ENCODE assay signal across 21 cellular contexts in genomic region chr2:24016376-24016761, GRCh38. TPM values are rescaled to one million over a fixed set of nuclear protein-coding genes. Genes with fewer than 3 reads are reported as not detected.
A peak's percentile ranks its signal among the peaks of the same experiment; 100 is the strongest.
DNase-seq lines count a peak whose midpoint lies in the region; ATAC-seq, FAIRE-seq and TF ChIP-seq lines count a peak whose summit lies in the region.
"Had no signal": no experiment of that assay in that cellular context is flagged by ENCODE, and none has a peak within 500 bp of the region (broad histone marks: within the 10 kb centered on the region; RNA-seq: fewer than 3 reads in every experiment).

No MANE protein-coding gene starts in this region.

- WGBS in upper lobe of left lung, 2 donors = 98% methylated on average over 9 of the region's 9 CpGs; no CpG with 5 or more reads in 1 of the 2 donors
- WGBS in sigmoid colon, 2 donors = 85 to 87% methylated on average over 9 of the region's 9 CpGs

- no peak for TF ChIP-seq EP300 in upper lobe of left lung (IDR thresholded peaks at IDR 0.05)
- TF ChIP-seq EP300 in sigmoid colon (IDR thresholded peaks at IDR 0.05) = no peak

- FAIRE-seq in endothelial cell of umbilical vein (lab: Jason Lieb, UNC) = peak; percentile 28
- FAIRE-seq: pancreas had no signal

- no TSS peak for BruUV-seq in MCF 10A (replicated peaks; lab: Mats Ljungman, UMichigan)
- no TSS peak for BruUV-seq in Panc1 (replicated peaks; lab: Mats Ljungman, UMichigan)
- BruUV-seq in endothelial cell of umbilical vein (replicated peaks; lab: Mats Ljungman, UMichigan) = no TSS peak

- no peaks in the 10 kb centered on the region for H3K9me3 ChIP-seq in breast epithelium
- no peaks in the 10 kb centered on the region for H3K9me3 ChIP-seq in Panc1 (ENCODE audit: control insufficient read depth, insufficient read depth, low read depth, low read length)
- H3K9me3 ChIP-seq in endothelial cell of umbilical vein (replicated peaks; ENCODE audit: control insufficient read depth, insufficient read depth, low read length) = no peaks in the 10 kb centered on the region
- no peaks in the 10 kb centered on the region for H3K9me3 ChIP-seq in upper lobe of left lung
- no peaks in the 10 kb centered on the region for H3K9me3 ChIP-seq in sigmoid colon
- H3K9me3 ChIP-seq: BE2C, esophagus muscularis mucosa, pancreas, tibial artery had no signal

- CTCF ChIA-PET in MCF 10A (lab: Yijun Ruan, JAX) (interaction anchor here (0.5 to 1.0 kb wide), 3 partner anchors 15 to 1352 kb away, joined by 3 to 5 read pairs (median 4); no protein-coding TSS in a partner anchor), Panc1 (lab: Charles Lee) (no interaction called here), endothelial cell of umbilical vein (lab: Charles Lee) (interaction anchor here (1.6 to 1.9 kb wide), 2 partner anchors 90 to 192 kb away, joined by 5 to 7 read pairs; partner anchors contain the start of gene ATAD2B)

- no peak for TF ChIP-seq CTCF in MCF 10A (IDR thresholded peaks at IDR 0.05; ENCODE audit: unreplicated experiment)
- TF ChIP-seq CTCF in breast epithelium (IDR thresholded peaks at IDR 0.05) = no peak
- TF ChIP-seq CTCF in Panc1 (IDR thresholded peaks at IDR 0.05) = no peak
- no peak for TF ChIP-seq CTCF in endothelial cell of umbilical vein (IDR thresholded peaks at IDR 0.05; ENCODE audit: extremely low read depth in 1 of 2, insufficient read depth in 1 of 2, low read depth in 1 of 2, low read length in 2 of 2)
- TF ChIP-seq CTCF in upper lobe of left lung (IDR thresholded peaks at IDR 0.05) = no peak
- no peak for TF ChIP-seq CTCF in sigmoid colon (IDR thresholded peaks at IDR 0.05)

- H3K27ac ChIP-seq in breast epithelium (peak overlapping the region in 1 of 2 donors; percentile 38), Panc1 (ENCODE audit: low read length) (peak overlapping the region; percentile 76), endothelial cell of umbilical vein (ENCODE audit: insufficient read depth, low read depth, low read length) (peak overlapping the region; percentile 94), upper lobe of left lung (no peak overlapping the region), sigmoid colon (no peak overlapping the region)
- H3K27ac ChIP-seq: esophagus muscularis mucosa, HL-60, pancreas, tibial artery, VCaP had no signal

- H3K4me1 ChIP-seq in breast epithelium (no peaks in the 10 kb centered on the region), Panc1 (ENCODE audit: control insufficient read depth, insufficient read depth, low read length) (peaks cover 29% of the 10 kb centered on the region), endothelial cell of umbilical vein (ENCODE audit: control insufficient read depth, extremely low read depth, insufficient read depth, low read length) (peaks cover 24% of the 10 kb centered on the region), upper lobe of left lung (no peaks in the 10 kb centered on the region), sigmoid colon (no peaks in the 10 kb centered on the region)
- H3K4me1 ChIP-seq: BE2C, esophagus muscularis mucosa, pancreas, tibial artery had no signal

- H2AFZ ChIP-seq in endothelial cell of umbilical vein (ENCODE audit: low read depth, low read length) = peak overlapping the region; percentile 36

- POLR2A ChIA-PET in MCF 10A (lab: Yijun Ruan, JAX) = interaction anchor here (1.0 to 1.6 kb wide), 4 partner anchors 31 to 68 kb away, joined by 3 to 9 read pairs (median 8); partner anchors contain the start of genes FKBP1B, TP53I3 and WDCP
- POLR2A ChIA-PET in Panc1 (lab: Charles Lee) = no interaction called here
- POLR2A ChIA-PET in endothelial cell of umbilical vein (lab: Charles Lee) = no interaction called here

- H3K4me3 ChIP-seq in breast epithelium = no peak overlapping the region
- no peak overlapping the region for H3K4me3 ChIP-seq in Panc1 (ENCODE audit: low read depth in 2 of 2, low read length in 2 of 2)
- H3K4me3 ChIP-seq in endothelial cell of umbilical vein (replicated peaks in 1 of 3; ENCODE audit: insufficient read depth in 1 of 3, low read depth in 1 of 3, low read length in 3 of 3) = no peak overlapping the region
- H3K4me3 ChIP-seq in upper lobe of left lung = no peak overlapping the region
- no peak overlapping the region for H3K4me3 ChIP-seq in sigmoid colon
- H3K4me3 ChIP-seq: esophagus muscularis mucosa, pancreas, tibial artery had no signal

- no peaks in the 10 kb centered on the region for H3K9me3 Mint-ChIP-seq in MCF 10A (ENCODE audit: unreplicated experiment)
- H3K9me3 Mint-ChIP-seq: activated CD4-positive, alpha-beta memory T cell treated with anti-CD3 and anti-CD28 coated beads for 36 hours; central memory CD8-positive, alpha-beta T cell; stimulated activated naive B cell treated with anti-CD40 and anti-IgM and Interleukin-4, amounts not matched to agents 10 μg/mL and 1 μg/mL and 100 μg/mL, for 72 hours had no signal

- H3K9ac ChIP-seq in endothelial cell of umbilical vein (replicated peaks; ENCODE audit: extremely low read depth, insufficient read depth, low read length) = peak overlapping the region; percentile 15

- H3K27ac Mint-ChIP-seq in MCF 10A (ENCODE audit: low read depth, unreplicated experiment) = peak overlapping the region; percentile 81
- H3K27ac Mint-ChIP-seq: activated CD4-positive, alpha-beta memory T cell treated with anti-CD3 and anti-CD28 coated beads for 36 hours; stimulated activated naive B cell treated with anti-CD40 and anti-IgM and Interleukin-4, amounts not matched to agents 10 μg/mL and 1 μg/mL and 100 μg/mL, for 72 hours had no signal

- H3K27me3 Mint-ChIP-seq in MCF 10A (ENCODE audit: insufficient read depth, unreplicated experiment) = no peaks in the 10 kb centered on the region

- intact Hi-C loops in MCF 10A (cut with micrococcal nuclease) (no loop called here), breast epithelium (cut with DNase I; ENCODE audit: low total_unique reads) (no loop called here), Panc1 (cut with micrococcal nuclease; ENCODE audit: unreplicated experiment) (no loop called here), endothelial cell of umbilical vein (cut with micrococcal nuclease) (no loop called here), sigmoid colon (cut with DNase I) (no loop called here)

- no peaks in the 10 kb centered on the region for H3K9me1 ChIP-seq in endothelial cell of umbilical vein (replicated peaks; ENCODE audit: control insufficient read depth, extremely low read depth, insufficient read depth, low read length)

- H3K4me2 ChIP-seq in endothelial cell of umbilical vein (ENCODE audit: insufficient read depth, low read length) = peak overlapping the region; percentile 31

- no peak for TF ChIP-seq POLR2A in breast epithelium (IDR thresholded peaks at IDR 0.05)
- no peak for TF ChIP-seq POLR2A in endothelial cell of umbilical vein (IDR thresholded peaks at IDR 0.05; ENCODE audit: low read depth, low read length)
- no peak for TF ChIP-seq POLR2A in upper lobe of left lung (IDR thresholded peaks at IDR 0.05)
- TF ChIP-seq POLR2A in sigmoid colon (IDR thresholded peaks at IDR 0.05) = no peak

- no peak overlapping the region for H3K4me3 Mint-ChIP-seq in MCF 10A (ENCODE audit: unreplicated experiment)
- H3K4me3 Mint-ChIP-seq: activated CD4-positive, alpha-beta memory T cell treated with anti-CD3 and anti-CD28 coated beads for 36 hours; central memory CD8-positive, alpha-beta T cell; stimulated activated naive B cell treated with anti-CD40 and anti-IgM and Interleukin-4, amounts not matched to agents 10 μg/mL and 1 μg/mL and 100 μg/mL, for 72 hours had no signal

- H3K27me3 ChIP-seq in breast epithelium (no peaks in the 10 kb centered on the region), Panc1 (ENCODE audit: control insufficient read depth, insufficient read depth, low read length) (no peaks in the 10 kb centered on the region), endothelial cell of umbilical vein (ENCODE audit: control insufficient read depth in 2 of 2, insufficient read depth in 2 of 2, low read length in 2 of 2) (no peaks in the 10 kb centered on the region), upper lobe of left lung (no peaks in the 10 kb centered on the region), sigmoid colon (peaks cover 0 to 15% (median 0%) of the 10 kb centered on the region in 3 donors)
- H3K27me3 ChIP-seq: BE2C, pancreas had no signal

- H4K20me1 ChIP-seq in endothelial cell of umbilical vein (replicated peaks; ENCODE audit: control insufficient read depth, extremely low read depth, insufficient read depth, low read length) = no peaks in the 10 kb centered on the region

- H3K4me1 Mint-ChIP-seq in MCF 10A (ENCODE audit: insufficient read depth, unreplicated experiment) = peaks cover 20% of the 10 kb centered on the region

- dilution Hi-C loops in endothelial cell of umbilical vein (cut with MboI; ENCODE audit: extremely low pct_ligation_motif_present, low sequenced_read_pairs) = no loop called here

- H3K36me3 Mint-ChIP-seq in MCF 10A (ENCODE audit: insufficient read depth, unreplicated experiment) = no peaks in the 10 kb centered on the region
- H3K36me3 Mint-ChIP-seq: activated CD4-positive, alpha-beta memory T cell treated with anti-CD3 and anti-CD28 coated beads for 36 hours had no signal

- peak; percentile 52 for DNase-seq in MCF 10A (ENCODE audit: unreplicated experiment)
- DNase-seq in breast epithelium (ENCODE audit: low spot score in 2 of 2) = no peak
- DNase-seq in Panc1 (ENCODE audit: low read depth, low spot score) = no peak
- DNase-seq in endothelial cell of umbilical vein (ENCODE audit: low read depth, low spot score) = no peak
- DNase-seq in upper lobe of left lung = peak in 1 of 2 donors; percentile 71
- DNase-seq in hepatic stellate cell (ENCODE audit: low spot score) = no peak
- DNase-seq in sigmoid colon = no peak
- DNase-seq: activated CD4-positive, alpha-beta memory T cell treated with anti-CD3 and anti-CD28 coated beads for 36 hours; activated naive CD4-positive, alpha-beta T cell; amygdala; BE2C; NCI-H187 treated with DMSO at 0.1 percent for 48 hours; NCI-H748 treated with DMSO at 0.1 percent for 48 hours; stimulated activated naive B cell treated with anti-CD40 and anti-IgM and Interleukin-4, amounts not matched to agents 10 μg/mL and 1 μg/mL and 100 μg/mL, for 72 hours; tibial artery had no signal

- ATAC-seq in Panc1 (peak; percentile 25), upper lobe of left lung (ENCODE audit: low FRiP score in 2 of 2) (peak; percentile 16 to 25), HG02678 (IDR thresholded peaks at IDR 0.05; ENCODE audit: unreplicated experiment) (no peak)
- ATAC-seq: stimulated activated naive B cell treated with anti-CD40 and anti-IgM and Interleukin-4, amounts not matched to agents 10 μg/mL and 1 μg/mL and 100 μg/mL, for 72 hours had no signal

- in situ Hi-C loops in Panc1 (cut with HindIII; ENCODE audit: low pct_unique_long_range_greater_than_20kb, low sequenced_read_pairs) = no loop called here

- no peaks in the 10 kb centered on the region for H3K79me2 ChIP-seq in endothelial cell of umbilical vein (ENCODE audit: control insufficient read depth, insufficient read depth, low read length)

- H3K36me3 ChIP-seq in breast epithelium = no peaks in the 10 kb centered on the region
- no peaks in the 10 kb centered on the region for H3K36me3 ChIP-seq in Panc1 (ENCODE audit: control insufficient read depth, insufficient read depth, low read length)
- H3K36me3 ChIP-seq in endothelial cell of umbilical vein (ENCODE audit: control insufficient read depth in 2 of 2, extremely low read depth in 1 of 2, insufficient read depth in 2 of 2, low read length in 2 of 2) = no peaks in the 10 kb centered on the region
- H3K36me3 ChIP-seq in upper lobe of left lung = no peaks in the 10 kb centered on the region
- no peaks in the 10 kb centered on the region for H3K36me3 ChIP-seq in sigmoid colon
- H3K36me3 ChIP-seq: BE2C, esophagus muscularis mucosa, pancreas had no signal

RNA-seq across cellular contexts. Expression of gene MFSD2B, which starts 6.5 kb away (rescaled TPM):
- total RNA-seq in MCF 10A (2022) (0.26 TPM in 1 of 2 replicates, not detected in the other), breast epithelium (not detected), Panc1 (2021; ENCODE audit: unreplicated experiment) (0.23 TPM), endothelial cell of umbilical vein (0.28 and 0.82 TPM in 2 replicates), upper lobe of left lung (1 to 10 TPM in 1 of 6 donors, under 1 TPM in 4, not detected in 1; 0.40 to 1.8 (median 0.76) TPM), sigmoid colon (not detected)
- polyA plus RNA-seq in Panc1 (2012; ENCODE audit: insufficient read length) = 9.3 TPM
- polyA plus RNA-seq in endothelial cell of umbilical vein (0.18 and 0.29 TPM in 2 replicates), sigmoid colon (under 1 TPM in 1 of 3 donors, not detected in 2; 0.10 TPM)
- polyA plus RNA-seq in endothelial cell of umbilical vein (2011; cell fraction: cytosol; rRNA removed) = 0.21 and 0.35 TPM in 2 replicates
- 0.41 and 0.57 TPM in 2 replicates for polyA plus RNA-seq in endothelial cell of umbilical vein (2011; cell fraction: nucleus; rRNA removed)
- polyA plus RNA-seq in endothelial cell of umbilical vein (2012) = 0.55 and 0.65 TPM in 2 replicates
- 0.46 and 0.64 TPM in 2 replicates for polyA minus RNA-seq in endothelial cell of umbilical vein
- not detected for polyA minus RNA-seq in endothelial cell of umbilical vein (2011; cell fraction: cytosol; rRNA and poly(A)+ RNA removed)
- polyA minus RNA-seq in endothelial cell of umbilical vein (2011; cell fraction: nucleus; rRNA and poly(A)+ RNA removed) = 0.29 TPM in 1 of 2 replicates, not detected in the other

RNA-seq across cellular contexts. Expression of gene WDCP, which starts 30.8 kb away (rescaled TPM):
- total RNA-seq in MCF 10A (2022) = 9.0 and 11.2 TPM in 2 replicates
- total RNA-seq in breast epithelium = 1 to 10 TPM; 3.4 to 8.3 (median 7.2) TPM
- 20.0 TPM for total RNA-seq in Panc1 (2021; ENCODE audit: unreplicated experiment)
- polyA plus RNA-seq in Panc1 (2012; ENCODE audit: insufficient read length) = 8.1 TPM
- 15.4 and 15.9 TPM in 2 replicates for total RNA-seq in endothelial cell of umbilical vein
- 7.9 and 9.6 TPM in 2 replicates for polyA plus RNA-seq in endothelial cell of umbilical vein
- polyA plus RNA-seq in endothelial cell of umbilical vein (2011; cell fraction: cytosol; rRNA removed) = 7.6 TPM in 2 replicates
- 7.5 and 9.5 TPM in 2 replicates for polyA plus RNA-seq in endothelial cell of umbilical vein (2011; cell fraction: nucleus; rRNA removed)
- polyA plus RNA-seq in endothelial cell of umbilical vein (2012) = 8.6 and 16.2 TPM in 2 replicates
- 46.3 and 56.8 TPM in 2 replicates for polyA minus RNA-seq in endothelial cell of umbilical vein
- polyA minus RNA-seq in endothelial cell of umbilical vein (2011; cell fraction: cytosol; rRNA and poly(A)+ RNA removed) = 6.3 TPM
- 4.6 and 11.2 TPM in 2 replicates for polyA minus RNA-seq in endothelial cell of umbilical vein (2011; cell fraction: nucleus; rRNA and poly(A)+ RNA removed)
- 10 to 100 TPM in 1 of 6 donors, 1 to 10 TPM in 5; 1.0 to 10.6 (median 4.6) TPM for total RNA-seq in upper lobe of left lung
- total RNA-seq in sigmoid colon = 10 to 100 TPM in 1 of 4 donors, 1 to 10 TPM in 3; 3.1 to 10.0 (median 6.6) TPM
- 1 to 10 TPM; 1.2 to 3.7 (median 1.8) TPM for polyA plus RNA-seq in sigmoid colon

RNA-seq across cellular contexts. Expression of gene FKBP1B, which starts 33.2 kb away (rescaled TPM):
- total RNA-seq in MCF 10A (2022) = 1.7 and 1.8 TPM in 2 replicates
- total RNA-seq in breast epithelium = 10 to 100 TPM in 1 of 3 donors, 1 to 10 TPM in 2; 3.2 to 11.0 (median 7.2) TPM
- 19.9 TPM for total RNA-seq in Panc1 (2021; ENCODE audit: unreplicated experiment)
- 36.3 TPM for polyA plus RNA-seq in Panc1 (2012; ENCODE audit: insufficient read length)
- total RNA-seq in endothelial cell of umbilical vein = 12.9 and 16.8 TPM in 2 replicates
- polyA plus RNA-seq in endothelial cell of umbilical vein = 40.2 and 44.6 TPM in 2 replicates
- 38.4 and 41.1 TPM in 2 replicates for polyA plus RNA-seq in endothelial cell of umbilical vein (2011; cell fraction: cytosol; rRNA removed)
- 14.2 and 16.8 TPM in 2 replicates for polyA plus RNA-seq in endothelial cell of umbilical vein (2011; cell fraction: nucleus; rRNA removed)
- polyA plus RNA-seq in endothelial cell of umbilical vein (2012) = 27.3 and 30.8 TPM in 2 replicates
- 15.1 and 16.2 TPM in 2 replicates for polyA minus RNA-seq in endothelial cell of umbilical vein
- polyA minus RNA-seq in endothelial cell of umbilical vein (2011; cell fraction: cytosol; rRNA and poly(A)+ RNA removed) = not detected
- 2.7 and 3.2 TPM in 2 replicates for polyA minus RNA-seq in endothelial cell of umbilical vein (2011; cell fraction: nucleus; rRNA and poly(A)+ RNA removed)
- 10 to 100 TPM in 5 of 6 donors, 1 to 10 TPM in 1; 7.3 to 27.3 (median 15.0) TPM for total RNA-seq in upper lobe of left lung
- total RNA-seq in sigmoid colon = 1 to 10 TPM; 3.1 to 8.0 (median 5.7) TPM
- polyA plus RNA-seq in sigmoid colon = 10 to 100 TPM; 19.3 to 43.7 (median 30.6) TPM

RNA-seq across cellular contexts. Expression of gene SF3B6, which starts 59.8 kb away (rescaled TPM):
- total RNA-seq in MCF 10A (2022) (141 and 180 TPM in 2 replicates), breast epithelium (100 to 1,000 TPM in 2 of 3 donors, 10 to 100 TPM in 1; 91.7 to 125 (median 110) TPM), Panc1 (2021; ENCODE audit: unreplicated experiment) (129 TPM), endothelial cell of umbilical vein (105 and 108 TPM in 2 replicates), upper lobe of left lung (10 to 100 TPM; 38.8 to 93.7 (median 64.7) TPM), sigmoid colon (100 to 1,000 TPM in 3 of 4 donors, 10 to 100 TPM in 1; 95.6 to 140 (median 135) TPM)
- polyA plus RNA-seq in Panc1 (2012; ENCODE audit: insufficient read length) = 100 TPM
- polyA plus RNA-seq in endothelial cell of umbilical vein (91.9 and 150 TPM in 2 replicates), sigmoid colon (100 to 1,000 TPM; 163 to 255 (median 183) TPM)
- 163 and 172 TPM in 2 replicates for polyA plus RNA-seq in endothelial cell of umbilical vein (2011; cell fraction: cytosol; rRNA removed)
- 64.2 and 89.0 TPM in 2 replicates for polyA plus RNA-seq in endothelial cell of umbilical vein (2011; cell fraction: nucleus; rRNA removed)
- 175 and 221 TPM in 2 replicates for polyA plus RNA-seq in endothelial cell of umbilical vein (2012)
- polyA minus RNA-seq in endothelial cell of umbilical vein = 33.3 and 41.4 TPM in 2 replicates
- polyA minus RNA-seq in endothelial cell of umbilical vein (2011; cell fraction: cytosol; rRNA and poly(A)+ RNA removed) = 38.9 TPM
- polyA minus RNA-seq in endothelial cell of umbilical vein (2011; cell fraction: nucleus; rRNA and poly(A)+ RNA removed) = 13.7 and 13.8 TPM in 2 replicates

Comparison
In these comparisons a context has a peak if more than half of its experiments do, and no peak if none do; other contexts are left out.
1. H3K27ac ChIP-seq: peak in Panc1 (single experiment) and endothelial cell of umbilical vein (single experiment); none in upper lobe of left lung (0 of 4) and sigmoid colon (0 of 4).